Comparison of ENCODE assay signal across 18 cellular contexts in the genomic region with DNA sequence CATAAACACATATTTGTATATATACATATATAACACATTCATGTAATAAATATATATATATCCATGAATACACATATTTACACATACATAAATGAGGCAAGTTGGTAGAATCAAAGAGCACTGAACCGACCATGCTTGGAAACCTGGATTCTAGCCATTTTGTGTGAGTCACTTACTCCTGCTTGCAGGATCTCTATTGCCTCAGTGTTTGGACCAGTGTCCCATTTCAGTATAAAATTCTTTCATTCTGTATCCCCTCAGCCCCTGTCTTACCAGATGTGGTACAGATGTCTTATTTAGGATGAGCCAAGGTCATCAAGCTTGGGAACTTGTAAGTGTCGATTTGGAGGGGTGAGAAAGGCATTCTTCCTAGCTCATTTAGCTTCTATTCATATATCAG.
DNase-seq lines count a peak whose midpoint lies in the region; ATAC-seq and TF ChIP-seq lines count a peak whose summit lies in the region.
"Had no signal": no experiment of that assay in that cellular context is flagged by ENCODE, and none has a peak within 500 bp of the region (broad histone marks: within the 10 kb centered on the region; RNA-seq: fewer than 3 reads in every experiment).

No MANE protein-coding gene starts in this region.

- no peak overlapping the region for H3K4me3 ChIP-seq in breast epithelium
- H3K4me3 ChIP-seq in adipocyte (ENCODE audit: low read length) = no peak overlapping the region
- no peak overlapping the region for H3K4me3 ChIP-seq in fibroblast of villous mesenchyme (ENCODE audit: low read depth, low read length)
- no peak overlapping the region for H3K4me3 ChIP-seq in skeletal muscle cell (ENCODE audit: low read depth, low read length)
- H3K4me3 ChIP-seq in mesendoderm (ENCODE audit: low read length) = no peak overlapping the region
- H3K4me3 ChIP-seq: cardiac muscle cell, K562, smooth muscle cell, vagina had no signal

- DNase-seq in MCF 10A (ENCODE audit: unreplicated experiment) = peak; percentile 41
- no peak for DNase-seq in breast epithelium (ENCODE audit: low spot score in 2 of 2)
- DNase-seq in adipocyte (ENCODE audit: low read depth) = peak; percentile 85
- DNase-seq in fibroblast of villous mesenchyme (ENCODE audit: low read depth) = peak; percentile 19
- DNase-seq in skeletal muscle cell (ENCODE audit: low read depth) = peak; percentile 15
- no peak for DNase-seq in mesendoderm
- no peak for DNase-seq in NCI-H187 (lab: John Stamatoyannopoulos, UW)
- DNase-seq: activated CD4-positive, CD25-positive, alpha-beta regulatory T cell; H9; NCI-H524 treated with DMSO at 0.1 percent for 48 hours; stimulated activated naive CD4-positive, alpha-beta T cell treated with Interleukin-2 at 50 U/mL for 16 hours had no signal

- no peak for ATAC-seq in GM19023 (IDR thresholded peaks at IDR 0.05; ENCODE audit: unreplicated experiment)
- ATAC-seq: K562 had no signal

- no peak overlapping the region for H3K4ac ChIP-seq in mesendoderm (ENCODE audit: low read depth, low read length)

- H3K36me3 Mint-ChIP-seq in MCF 10A (ENCODE audit: insufficient read depth, unreplicated experiment) = no peaks in the 10 kb centered on the region
- H3K36me3 Mint-ChIP-seq: memory B cell had no signal

- CTCF ChIA-PET in MCF 10A (lab: Yijun Ruan, JAX) = interaction anchor here (0.6 to 1.3 kb wide), 7 partner anchors 10 to 1695 kb away, joined by 3 to 5 read pairs (median 4); no protein-coding TSS in a partner anchor

- no peak overlapping the region for H2AK5ac ChIP-seq in mesendoderm (ENCODE audit: low read length)

- no peaks in the 10 kb centered on the region for H3K4me1 Mint-ChIP-seq in MCF 10A (ENCODE audit: insufficient read depth, unreplicated experiment)
- H3K4me1 Mint-ChIP-seq: memory B cell had no signal

- H4K5ac ChIP-seq in mesendoderm (ENCODE audit: low read length) = no peak overlapping the region

- BruUV-seq in MCF 10A (replicated peaks; lab: Mats Ljungman, UMichigan) = no TSS peak

- WGBS in mesendoderm (ENCODE audit: extremely low coverage, insufficient coverage, low lambda C conversion rate) = no CpG with 5 or more reads among the region's 2 CpGs

- H3K27me3 Mint-ChIP-seq in MCF 10A (ENCODE audit: insufficient read depth, unreplicated experiment) = no peaks in the 10 kb centered on the region
- H3K27me3 Mint-ChIP-seq: memory B cell had no signal

- no peaks in the 10 kb centered on the region for H3K4me1 ChIP-seq in breast epithelium
- no peaks in the 10 kb centered on the region for H3K4me1 ChIP-seq in adipocyte (ENCODE audit: control insufficient read depth, insufficient read depth, low read length)
- H3K4me1 ChIP-seq in mesendoderm (ENCODE audit: control insufficient read depth, low read depth, low read length) = no peaks in the 10 kb centered on the region
- H3K4me1 ChIP-seq: vagina had no signal

- peaks cover 5% of the 10 kb centered on the region for H3K9me3 Mint-ChIP-seq in MCF 10A (ENCODE audit: unreplicated experiment)
- H3K9me3 Mint-ChIP-seq: H9, memory B cell had no signal

- H3K27ac Mint-ChIP-seq in MCF 10A (ENCODE audit: low read depth, unreplicated experiment) = no peak overlapping the region
- H3K27ac Mint-ChIP-seq: memory B cell had no signal

- H3K23ac ChIP-seq in mesendoderm (ENCODE audit: low read length) = no peak overlapping the region

- H2BK15ac ChIP-seq in mesendoderm (replicated peaks; ENCODE audit: low read depth) = no peak overlapping the region

- no peak overlapping the region for H3K27ac ChIP-seq in breast epithelium
- H3K27ac ChIP-seq in mesendoderm (ENCODE audit: low read depth, low read length) = no peak overlapping the region
- H3K27ac ChIP-seq: cardiac muscle cell, neutrophil, vagina had no signal

- TF ChIP-seq CTCF in MCF 10A (IDR thresholded peaks at IDR 0.05; ENCODE audit: unreplicated experiment) = no peak
- no peak for TF ChIP-seq CTCF in breast epithelium (IDR thresholded peaks at IDR 0.05)
- TF ChIP-seq CTCF in fibroblast of villous mesenchyme (IDR thresholded peaks at IDR 0.05; ENCODE audit: insufficient read depth, low read depth, low read length) = no peak

- H3K4me3 Mint-ChIP-seq in MCF 10A (ENCODE audit: unreplicated experiment) = no peak overlapping the region
- H3K4me3 Mint-ChIP-seq: H9, memory B cell had no signal

- no peaks in the 10 kb centered on the region for H3K79me2 ChIP-seq in mesendoderm (ENCODE audit: control insufficient read depth, insufficient read depth, low read length)

- H3K56ac ChIP-seq in mesendoderm (ENCODE audit: low read length) = no peak overlapping the region

- POLR2A ChIA-PET in MCF 10A (lab: Yijun Ruan, JAX) = interaction anchor here (0.7 kb wide), 1 partner anchor 298 kb away, joined by 3 read pairs; no protein-coding TSS in a partner anchor

- H3K18ac ChIP-seq in mesendoderm (ENCODE audit: low read length) = no peak overlapping the region

- H2BK5ac ChIP-seq in mesendoderm (ENCODE audit: low read length) = no peak overlapping the region

- no peak for TF ChIP-seq POLR2A in breast epithelium (IDR thresholded peaks at IDR 0.05)

- H3K36me3 ChIP-seq in breast epithelium (no peaks in the 10 kb centered on the region), adipocyte (ENCODE audit: control insufficient read depth, insufficient read depth, low read length, severe bottlenecking) (no peaks in the 10 kb centered on the region), mesendoderm (ENCODE audit: control insufficient read depth, insufficient read depth, low read length) (no peaks in the 10 kb centered on the region)
- H3K36me3 ChIP-seq: cardiac muscle cell, neutrophil, vagina had no signal

- intact Hi-C loops in MCF 10A (cut with micrococcal nuclease) = no loop called here
- intact Hi-C loops in breast epithelium (cut with DNase I; ENCODE audit: low total_unique reads) = no loop called here

- H3K9me3 ChIP-seq in breast epithelium (no peaks in the 10 kb centered on the region), adipocyte (ENCODE audit: control insufficient read depth, low read length) (no peaks in the 10 kb centered on the region)
- H3K9me3 ChIP-seq: neutrophil, vagina had no signal

- no peak overlapping the region for H3K4me2 ChIP-seq in mesendoderm (ENCODE audit: low read length)
- H3K4me2 ChIP-seq: smooth muscle cell had no signal

- no peak overlapping the region for H4K8ac ChIP-seq in mesendoderm (ENCODE audit: low read depth, low read length)

- H3K9ac ChIP-seq in adipocyte (ENCODE audit: low read length) (no peak overlapping the region), mesendoderm (ENCODE audit: low read length) (no peak overlapping the region)

- H3K27me3 ChIP-seq in breast epithelium (no peaks in the 10 kb centered on the region), adipocyte (replicated peaks; ENCODE audit: control insufficient read depth, insufficient read depth, low read length) (no peaks in the 10 kb centered on the region), mesendoderm (ENCODE audit: insufficient read depth, low read length, poor library complexity) (no peaks in the 10 kb centered on the region)
- H3K27me3 ChIP-seq: cardiac muscle cell, neutrophil, vagina had no signal

- no peak overlapping the region for H2BK120ac ChIP-seq in mesendoderm (ENCODE audit: low read depth, low read length)

- no peaks in the 10 kb centered on the region for H3K79me1 ChIP-seq in mesendoderm (ENCODE audit: low read length)

Comparison
In these comparisons a context has a peak if more than half of its experiments do, and no peak if none do; other contexts are left out.
1. DNase-seq: peak in MCF 10A (single experiment), adipocyte (single experiment), fibroblast of villous mesenchyme (single experiment) and skeletal muscle cell (single experiment); none in breast epithelium (0 of 2), mesendoderm (single experiment) and NCI-H187 (0 of 2).